23 cellular contexts compared by ENCODE assay signal in genomic region chrX:86981326-86981890, GRCh38.
"Had no signal": no experiment of that assay in that cellular context is flagged by ENCODE, and none has a peak within 500 bp of the region (broad histone marks: within the 10 kb centered on the region; RNA-seq: fewer than 3 reads in every experiment).

No MANE protein-coding gene starts in this region.

- H3K9me3 ChIP-seq: colonic mucosa, mucosa of descending colon, neutrophil, psoas muscle, right lobe of liver, spleen, tibial artery, upper lobe of left lung, uterus had no signal

- H3K4me3 Mint-ChIP-seq: naive thymus-derived CD8-positive, alpha-beta T cell; stimulated activated memory B cell treated with anti-CD40 and anti-IgM and Interleukin-4, amounts not matched to agents 10 μg/mL and 1 μg/mL and 100 μg/mL, for 72 hours; stimulated activated naive CD8-positive, alpha-beta T cell treated with anti-CD3 and anti-CD28 coated beads, Interleukin-15, Interleukin-2, amounts not matched to agents 100 ng/mL and 50 ng/mL, for 24 hours had no signal

- ATAC-seq: foreskin keratinocyte; left lobe of liver; mucosa of descending colon; naive thymus-derived CD8-positive, alpha-beta T cell; psoas muscle; right lobe of liver; stimulated activated memory B cell treated with anti-CD40 and anti-IgM and Interleukin-4, amounts not matched to agents 10 μg/mL and 1 μg/mL and 100 μg/mL, for 72 hours had no signal

- H3K36me3 Mint-ChIP-seq: naive thymus-derived CD8-positive, alpha-beta T cell; stimulated activated memory B cell treated with anti-CD40 and anti-IgM and Interleukin-4, amounts not matched to agents 10 μg/mL and 1 μg/mL and 100 μg/mL, for 72 hours had no signal

- H3K4me1 ChIP-seq: colonic mucosa, foreskin keratinocyte, psoas muscle, right lobe of liver, spleen, tibial artery, upper lobe of left lung, uterus had no signal

- H3K4me2 ChIP-seq: hepatocyte had no signal

- H3K27me3 ChIP-seq: colonic mucosa, foreskin keratinocyte, hepatocyte, neutrophil, right lobe of liver, spleen, tibial artery, upper lobe of left lung, uterus had no signal

- H3K27ac Mint-ChIP-seq: naive thymus-derived CD8-positive, alpha-beta T cell; stimulated activated memory B cell treated with anti-CD40 and anti-IgM and Interleukin-4, amounts not matched to agents 10 μg/mL and 1 μg/mL and 100 μg/mL, for 72 hours; stimulated activated naive CD8-positive, alpha-beta T cell treated with anti-CD3 and anti-CD28 coated beads, Interleukin-15, Interleukin-2, amounts not matched to agents 100 ng/mL and 50 ng/mL, for 24 hours had no signal

- H2AFZ ChIP-seq: hepatocyte had no signal

- H3K4me1 Mint-ChIP-seq: naive thymus-derived CD8-positive, alpha-beta T cell; stimulated activated memory B cell treated with anti-CD40 and anti-IgM and Interleukin-4, amounts not matched to agents 10 μg/mL and 1 μg/mL and 100 μg/mL, for 72 hours had no signal

- H3K27me3 Mint-ChIP-seq: stimulated activated memory B cell treated with anti-CD40 and anti-IgM and Interleukin-4, amounts not matched to agents 10 μg/mL and 1 μg/mL and 100 μg/mL, for 72 hours; stimulated activated naive CD8-positive, alpha-beta T cell treated with anti-CD3 and anti-CD28 coated beads, Interleukin-15, Interleukin-2, amounts not matched to agents 100 ng/mL and 50 ng/mL, for 24 hours had no signal

- H3K79me2 ChIP-seq: hepatocyte had no signal

- H3K9me3 Mint-ChIP-seq: stimulated activated naive CD8-positive, alpha-beta T cell treated with anti-CD3 and anti-CD28 coated beads, Interleukin-15, Interleukin-2, amounts not matched to agents 100 ng/mL and 50 ng/mL, for 24 hours had no signal

- H3K36me3 ChIP-seq: colonic mucosa, neutrophil, right lobe of liver, spleen, tibial artery, upper lobe of left lung, uterus had no signal

- H3K27ac ChIP-seq: colonic mucosa, foreskin keratinocyte, hepatocyte, neutrophil, psoas muscle, right lobe of liver, spleen, tibial artery, upper lobe of left lung, uterus had no signal

- DNase-seq: colonic mucosa; dermis blood vessel endothelial cell; foreskin keratinocyte; head of caudate nucleus; islet precursor cell; mammary epithelial cell; mucosa of descending colon; naive thymus-derived CD8-positive, alpha-beta T cell; psoas muscle; retina; right lobe of liver; spleen; stimulated activated CD4-positive, alpha-beta T cell treated with anti-CD3 and anti-CD28 coated beads, Interleukin-15, amount 100 ng/mL, for 24 hours; stimulated activated CD4-positive, alpha-beta T cell treated with anti-CD3 and anti-CD28 coated beads, Interleukin-1b, Interleukin-23, amount 100 ng/mL, for 48 hours; stimulated activated CD4-positive, alpha-beta T cell treated with anti-CD3 and anti-CD28 coated beads, Interleukin-4, amount 100 ng/mL, for 24 hours; tibial artery; upper lobe of left lung; uterus had no signal

- H3K4me3 ChIP-seq: colonic mucosa, hepatocyte, mucosa of descending colon, psoas muscle, right lobe of liver, spleen, tibial artery, upper lobe of left lung, uterus had no signal
